Comparison of ENCODE assay signal across 27 cellular contexts in genomic region chr11:70103256-70103975, GRCh38. TPM values are rescaled to one million over a fixed set of nuclear protein-coding genes. Genes with fewer than 3 reads are reported as not detected.
"Had no signal": no experiment of that assay in that cellular context is flagged by ENCODE, and none has a peak within 500 bp of the region (broad histone marks: within the 10 kb centered on the region; RNA-seq: fewer than 3 reads in every experiment).

No MANE protein-coding gene starts in this region.

- H3K4me1 Mint-ChIP-seq: activated CD4-positive, alpha-beta memory T cell treated with anti-CD3 and anti-CD28 coated beads, Interleukin-2, amount 10 ng/mL, durations not matched to agents 7 days and 5 days; activated CD4-positive, alpha-beta T cell treated with anti-CD3 and anti-CD28 coated beads, Interleukin-2, amount 10 ng/mL, durations not matched to agents 24 days and 14 days; activated naive CD4-positive, alpha-beta T cell treated with anti-CD3 and anti-CD28 coated beads, Interleukin-2, amount 10 ng/mL, durations not matched to agents 7 days and 5 days; naive thymus-derived CD8-positive, alpha-beta T cell had no signal

- H3K36me3 Mint-ChIP-seq: activated naive CD4-positive, alpha-beta T cell treated with anti-CD3 and anti-CD28 coated beads, Interleukin-2, amount 10 ng/mL, durations not matched to agents 7 days and 5 days; naive thymus-derived CD8-positive, alpha-beta T cell; stimulated activated naive B cell treated with anti-CD40 and anti-IgM and Interleukin-4, amounts not matched to agents 10 μg/mL and 1 μg/mL and 100 μg/mL, for 72 hours had no signal

- H3K27ac ChIP-seq: body of pancreas, dorsolateral prefrontal cortex, esophagus squamous epithelium, gastroesophageal sphincter, parathyroid adenoma had no signal

- H3K27ac Mint-ChIP-seq: activated CD4-positive, alpha-beta memory T cell treated with anti-CD3 and anti-CD28 coated beads, Interleukin-2, amount 10 ng/mL, durations not matched to agents 7 days and 5 days; activated CD4-positive, alpha-beta T cell treated with anti-CD3 and anti-CD28 coated beads, Interleukin-2, amount 10 ng/mL, durations not matched to agents 24 days and 14 days; activated naive CD4-positive, alpha-beta T cell treated with anti-CD3 and anti-CD28 coated beads, Interleukin-2, amount 10 ng/mL, durations not matched to agents 7 days and 5 days; effector memory CD8-positive, alpha-beta T cell; naive thymus-derived CD8-positive, alpha-beta T cell; stimulated activated naive B cell treated with anti-CD40 and anti-IgM and Interleukin-4, amounts not matched to agents 10 μg/mL and 1 μg/mL and 100 μg/mL, for 72 hours had no signal

- H3K36me3 ChIP-seq: esophagus squamous epithelium, gastroesophageal sphincter, sigmoid colon had no signal

- H2AFZ ChIP-seq: parathyroid adenoma had no signal

- H3K27me3 ChIP-seq: body of pancreas, gastroesophageal sphincter, heart left ventricle, sigmoid colon had no signal

- H3K4me3 Mint-ChIP-seq: activated CD4-positive, alpha-beta memory T cell treated with anti-CD3 and anti-CD28 coated beads, Interleukin-2, amount 10 ng/mL, durations not matched to agents 7 days and 5 days; activated CD4-positive, alpha-beta T cell treated with anti-CD3 and anti-CD28 coated beads, Interleukin-2, amount 10 ng/mL, durations not matched to agents 24 days and 14 days; activated naive CD4-positive, alpha-beta T cell treated with anti-CD3 and anti-CD28 coated beads, Interleukin-2, amount 10 ng/mL, durations not matched to agents 7 days and 5 days; effector memory CD8-positive, alpha-beta T cell; naive thymus-derived CD8-positive, alpha-beta T cell; stimulated activated naive B cell treated with anti-CD40 and anti-IgM and Interleukin-4, amounts not matched to agents 10 μg/mL and 1 μg/mL and 100 μg/mL, for 72 hours had no signal

- DNase-seq: activated CD4-positive, alpha-beta memory T cell treated with anti-CD3 and anti-CD28 coated beads, Interleukin-2, amount 10 ng/mL, durations not matched to agents 7 days and 5 days; activated CD4-positive, alpha-beta T cell treated with anti-CD3 and anti-CD28 coated beads, Interleukin-2, amount 10 ng/mL, durations not matched to agents 24 days and 14 days; activated effector memory CD4-positive, alpha-beta T cell treated with anti-CD3 and anti-CD28 coated beads, Interleukin-2, amount 50 U/mL, for 16 hours; activated naive CD4-positive, alpha-beta T cell treated with anti-CD3 and anti-CD28 coated beads, Interleukin-2, amount 10 ng/mL, durations not matched to agents 7 days and 5 days; activated T-cell treated with anti-CD3 and anti-CD28 coated beads for 4 hours; amygdala; body of pancreas; central memory CD4-positive, alpha-beta T cell; dorsolateral prefrontal cortex; effector memory CD8-positive, alpha-beta T cell; esophagus squamous epithelium; islet precursor cell; left colon; naive thymus-derived CD8-positive, alpha-beta T cell; sigmoid colon; stimulated activated CD4-positive, alpha-beta T cell treated with anti-CD3 and anti-CD28 coated beads, Interleukin-2, amount 100 ng/mL, for 48 hours; stimulated activated CD8-positive, alpha-beta memory T cell treated with anti-CD3 and anti-CD28 coated beads, Interleukin-4, amount 100 ng/mL, for 48 hours; stimulated activated naive B cell treated with anti-CD40 and anti-IgM and Interleukin-4, amounts not matched to agents 10 μg/mL and 1 μg/mL and 100 μg/mL, for 72 hours had no signal

- H3K4me1 ChIP-seq: esophagus squamous epithelium had no signal

- FAIRE-seq: colon, urothelium cell line had no signal

- ATAC-seq: activated CD4-positive, CD25-positive, alpha-beta regulatory T cell treated with anti-CD3 and anti-CD28 coated beads, Interleukin-2, amount 50 U/mL, for 24 hours; body of pancreas; effector memory CD8-positive, alpha-beta T cell; gastroesophageal sphincter; heart left ventricle; left colon; naive thymus-derived CD8-positive, alpha-beta T cell; SK-N-SH treated with all-trans-retinoic acid at 6 μM for 48 hours; stimulated activated naive B cell treated with anti-CD40 and anti-IgM and Interleukin-4, amounts not matched to agents 10 μg/mL and 1 μg/mL and 100 μg/mL, for 72 hours had no signal

- H3K9me3 ChIP-seq: body of pancreas, esophagus squamous epithelium, gastroesophageal sphincter, heart left ventricle, sigmoid colon had no signal

- H3K9me3 Mint-ChIP-seq: activated CD4-positive, alpha-beta memory T cell treated with anti-CD3 and anti-CD28 coated beads, Interleukin-2, amount 10 ng/mL, durations not matched to agents 7 days and 5 days; activated CD4-positive, alpha-beta T cell treated with anti-CD3 and anti-CD28 coated beads, Interleukin-2, amount 10 ng/mL, durations not matched to agents 24 days and 14 days; activated naive CD4-positive, alpha-beta T cell treated with anti-CD3 and anti-CD28 coated beads, Interleukin-2, amount 10 ng/mL, durations not matched to agents 7 days and 5 days; effector memory CD8-positive, alpha-beta T cell; naive thymus-derived CD8-positive, alpha-beta T cell; stimulated activated naive B cell treated with anti-CD40 and anti-IgM and Interleukin-4, amounts not matched to agents 10 μg/mL and 1 μg/mL and 100 μg/mL, for 72 hours had no signal

- H3K4me3 ChIP-seq: body of pancreas, dorsolateral prefrontal cortex, esophagus squamous epithelium, gastroesophageal sphincter, heart left ventricle, lung, sigmoid colon had no signal

- H3K9ac ChIP-seq: parathyroid adenoma had no signal

- H3K79me2 ChIP-seq: parathyroid adenoma had no signal

- H3K27me3 Mint-ChIP-seq: activated CD4-positive, alpha-beta memory T cell treated with anti-CD3 and anti-CD28 coated beads, Interleukin-2, amount 10 ng/mL, durations not matched to agents 7 days and 5 days; activated CD4-positive, alpha-beta T cell treated with anti-CD3 and anti-CD28 coated beads, Interleukin-2, amount 10 ng/mL, durations not matched to agents 24 days and 14 days had no signal

RNA-seq across cellular contexts. Expression of gene ANO1, which starts 25.3 kb away (rescaled TPM):
- total RNA-seq: activated CD4-positive, alpha-beta memory T cell treated with anti-CD3 and anti-CD28 coated beads, Interleukin-2, amount 10 ng/mL, durations not matched to agents 7 days and 5 days; activated CD4-positive, alpha-beta T cell treated with anti-CD3 and anti-CD28 coated beads, Interleukin-2, amount 10 ng/mL, durations not matched to agents 24 days and 14 days; naive thymus-derived CD8-positive, alpha-beta T cell; T-helper 2 cell treated with Interferon-gamma antibody and Interleukin-4, amounts not matched to agents 100 ng/mL and 5 ng/mL, for 36 hours had no signal
- polyA plus RNA-seq: naive thymus-derived CD8-positive, alpha-beta T cell had no signal
